33 cellular contexts compared by ENCODE assay signal in the genomic region with DNA sequence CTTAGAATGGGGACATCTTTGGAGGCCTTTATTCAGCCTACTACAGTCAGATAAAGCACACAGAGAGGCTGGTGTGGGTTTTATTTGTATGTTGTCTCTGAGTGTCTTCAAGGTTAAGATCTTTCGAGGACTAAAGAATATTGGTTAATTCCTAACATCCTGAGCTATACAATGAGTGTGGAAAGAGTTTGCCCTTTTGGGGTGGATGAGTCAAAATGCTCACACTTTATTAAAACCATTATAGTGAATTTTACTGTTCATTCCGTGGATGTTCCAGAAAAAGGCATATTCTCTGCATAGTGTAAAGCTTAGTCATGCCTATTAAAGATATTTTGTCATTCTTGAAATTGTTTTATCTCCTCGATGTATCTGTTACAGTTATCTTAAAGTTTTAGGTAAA. TPM values are rescaled to one million over a fixed set of nuclear protein-coding genes. Genes with fewer than 3 reads are reported as not detected.
A peak's percentile ranks its signal among the peaks of the same experiment; 100 is the strongest.
DNase-seq lines count a peak whose midpoint lies in the region; ATAC-seq and TF ChIP-seq lines count a peak whose summit lies in the region.
"Had no signal": no experiment of that assay in that cellular context is flagged by ENCODE, and none has a peak within 500 bp of the region (broad histone marks: within the 10 kb centered on the region; RNA-seq: fewer than 3 reads in every experiment).

No MANE protein-coding gene starts in this region.

- no peak overlapping the region for H3K27ac Mint-ChIP-seq in MCF 10A (ENCODE audit: low read depth, unreplicated experiment)
- H3K27ac Mint-ChIP-seq: activated CD4-positive, alpha-beta memory T cell treated with anti-CD3 and anti-CD28 coated beads for 36 hours; activated T-helper 1 cell treated with anti-CD3 and anti-CD28 coated beads, Interleukin-12 subunit alpha, Interleukin-12 subunit beta, Interleukin-2, Interleukin-4 antibody, amounts not matched to agents 30 ng/mL and 10 ng/mL and 1 ng/mL, durations not matched to agents 14 hours and 24 hours and 36 hours; brain; CD4-positive, alpha-beta memory T cell had no signal

- CTCF ChIA-PET in MCF 10A (lab: Yijun Ruan, JAX) = interaction anchor here (0.6 kb wide), 2 partner anchors 47 to 1645 kb away, joined by 3 read pairs; no protein-coding TSS in a partner anchor

- H3K4me1 ChIP-seq in breast epithelium (no peaks in the 10 kb centered on the region), skeletal muscle satellite cell (ENCODE audit: control insufficient read depth, insufficient read depth, low read length) (peaks cover 29% of the 10 kb centered on the region)
- H3K4me1 ChIP-seq: adrenal gland, left lung, right atrium auricular region had no signal

- no peak overlapping the region for H3K9ac ChIP-seq in skeletal muscle satellite cell (ENCODE audit: low read depth, low read length)

- peaks cover 7% of the 10 kb centered on the region for H3K4me1 Mint-ChIP-seq in MCF 10A (ENCODE audit: insufficient read depth, unreplicated experiment)

- H3K4me3 ChIP-seq in breast epithelium (no peak overlapping the region), choroid plexus epithelial cell (ENCODE audit: low read depth, low read length) (no peak overlapping the region), skeletal muscle satellite cell (ENCODE audit: low read length) (no peak overlapping the region)
- H3K4me3 ChIP-seq: adrenal gland, K562, left lung, MG63, right atrium auricular region, spleen, stomach had no signal

- H3K9me3 Mint-ChIP-seq in MCF 10A (ENCODE audit: unreplicated experiment) = peaks cover 7% of the 10 kb centered on the region
- H3K9me3 Mint-ChIP-seq: activated CD4-positive, alpha-beta memory T cell treated with anti-CD3 and anti-CD28 coated beads for 36 hours; activated T-helper 1 cell treated with anti-CD3 and anti-CD28 coated beads, Interleukin-12 subunit alpha, Interleukin-12 subunit beta, Interleukin-2, Interleukin-4 antibody, amounts not matched to agents 30 ng/mL and 10 ng/mL and 1 ng/mL, durations not matched to agents 14 hours and 24 hours and 36 hours; brain; CD4-positive, alpha-beta memory T cell had no signal

- H3K36me3 Mint-ChIP-seq in MCF 10A (ENCODE audit: insufficient read depth, unreplicated experiment) = peaks cover 4% of the 10 kb centered on the region
- H3K36me3 Mint-ChIP-seq: activated CD4-positive, alpha-beta memory T cell treated with anti-CD3 and anti-CD28 coated beads for 36 hours; brain; CD4-positive, alpha-beta memory T cell had no signal

- no peaks in the 10 kb centered on the region for H3K27me3 Mint-ChIP-seq in MCF 10A (ENCODE audit: insufficient read depth, unreplicated experiment)
- H3K27me3 Mint-ChIP-seq: brain had no signal

- H3K27me3 ChIP-seq in breast epithelium (no peaks in the 10 kb centered on the region), skeletal muscle satellite cell (ENCODE audit: control insufficient read depth, insufficient read depth, low read length) (no peaks in the 10 kb centered on the region)
- H3K27me3 ChIP-seq: adrenal gland, left lung, MG63, right atrium auricular region, spleen, stomach had no signal

- H3K27ac ChIP-seq in breast epithelium = no peak overlapping the region
- H3K27ac ChIP-seq: 22Rv1, adrenal gland, left lung, right atrium auricular region, spleen, stomach had no signal

- H3K9me3 ChIP-seq in breast epithelium (no peaks in the 10 kb centered on the region), skeletal muscle satellite cell (replicated peaks; ENCODE audit: low read length) (no peaks in the 10 kb centered on the region)
- H3K9me3 ChIP-seq: adrenal gland, left lung, MG63, right atrium auricular region, spleen, stomach had no signal

- DNase-seq in MCF 10A (ENCODE audit: unreplicated experiment) (peak; percentile 10), breast epithelium (ENCODE audit: low spot score in 2 of 2) (no peak), NCI-H226 (peak; percentile 16), choroid plexus epithelial cell (ENCODE audit: low read depth) (peak; percentile 44), DMS79 (lab: John Stamatoyannopoulos, UW) (no peak)
- no peak for DNase-seq in activated CD8-positive, alpha-beta memory T cell treated with anti-CD3 and anti-CD28 coated beads for 24 hours
- DNase-seq: activated CD4-positive, alpha-beta memory T cell treated with anti-CD3 and anti-CD28 coated beads for 36 hours; activated CD4-positive, CD25-positive, alpha-beta regulatory T cell treated with anti-CD3 and anti-CD28 coated beads, Interleukin-2, amount 50 U/mL, for 72 hours; activated CD8-positive, alpha-beta memory T cell treated with anti-CD3 and anti-CD28 coated beads, Interleukin-2, amount 50 U/mL, for 4 hours; activated naive CD4-positive, alpha-beta T cell treated with Interleukin-2 at 50 U/mL for 16 hours; adrenal gland; AML-193; CD4-positive, alpha-beta memory T cell; glutamatergic neuron; left lung; MG63; NCI-H1105; NCI-H187 treated with DMSO at 0.1 percent for 48 hours; NCI-H2171; NCI-H510A; posterior cingulate gyrus; spleen; stimulated activated CD4-positive, alpha-beta T cell treated with anti-CD3 and anti-CD28 coated beads, Interleukin-2, amount 100 ng/mL, for 24 hours; stimulated activated CD8-positive, alpha-beta memory T cell treated with anti-CD3 and anti-CD28 coated beads, Interleukin-4, amount 100 ng/mL, for 48 hours; stomach had no signal

- BruUV-seq in MCF 10A (replicated peaks; lab: Mats Ljungman, UMichigan) = no TSS peak

- TF ChIP-seq CTCF in MCF 10A (IDR thresholded peaks at IDR 0.05; ENCODE audit: unreplicated experiment) (no peak), breast epithelium (IDR thresholded peaks at IDR 0.05) (no peak), choroid plexus epithelial cell (conservative IDR thresholded peaks at IDR 0.05; ENCODE audit: low read depth, low read length) (no peak)

- no peak overlapping the region for H3K4me3 Mint-ChIP-seq in MCF 10A (ENCODE audit: unreplicated experiment)
- H3K4me3 Mint-ChIP-seq: activated CD4-positive, alpha-beta memory T cell treated with anti-CD3 and anti-CD28 coated beads for 36 hours; activated T-helper 1 cell treated with anti-CD3 and anti-CD28 coated beads, Interleukin-12 subunit alpha, Interleukin-12 subunit beta, Interleukin-2, Interleukin-4 antibody, amounts not matched to agents 30 ng/mL and 10 ng/mL and 1 ng/mL, durations not matched to agents 14 hours and 24 hours and 36 hours; brain; CD4-positive, alpha-beta memory T cell had no signal

- intact Hi-C loops in MCF 10A (cut with micrococcal nuclease) (no loop called here), breast epithelium (cut with DNase I; ENCODE audit: low total_unique reads) (no loop called here)

- ATAC-seq in GM18858 (IDR thresholded peaks at IDR 0.05; ENCODE audit: unreplicated experiment) = no peak
- ATAC-seq: K562, left lung had no signal

- H3K4me2 ChIP-seq in skeletal muscle satellite cell (ENCODE audit: low read length) = peak overlapping the region; percentile 35

- H3K36me3 ChIP-seq in breast epithelium (no peaks in the 10 kb centered on the region), skeletal muscle satellite cell (ENCODE audit: insufficient read depth, low read length) (no peaks in the 10 kb centered on the region)
- H3K36me3 ChIP-seq: adrenal gland, left lung, MG63, right atrium auricular region, spleen, stomach had no signal

- TF ChIP-seq POLR2A in breast epithelium (IDR thresholded peaks at IDR 0.05) = no peak

- POLR2A ChIA-PET in MCF 10A (lab: Yijun Ruan, JAX) = no interaction called here

RNA-seq across cellular contexts. Expression of gene SLC38A11, which starts 29.1 kb away (rescaled TPM):
- total RNA-seq in MCF 10A (2022) = not detected in 2 replicates
- total RNA-seq in breast epithelium = 1 to 10 TPM in 2 of 3 donors, not detected in 1; 2.2 to 6.7 TPM
- total RNA-seq in skeletal muscle satellite cell (2012; rRNA removed) = not detected in 2 replicates
- total RNA-seq: activated CD4-positive, alpha-beta memory T cell treated with anti-CD3 and anti-CD28 coated beads for 36 hours; activated T-helper 1 cell treated with anti-CD3 and anti-CD28 coated beads, Interleukin-12 subunit alpha, Interleukin-12 subunit beta, Interleukin-2, Interleukin-4 antibody, amounts not matched to agents 30 ng/mL and 10 ng/mL and 1 ng/mL, durations not matched to agents 14 hours and 24 hours and 36 hours; CD4-positive, alpha-beta memory T cell; K562; T-helper 2 cell treated with Interferon-gamma antibody and Interleukin-4, amounts not matched to agents 100 ng/mL and 5 ng/mL, for 36 hours had no signal

Comparison
In these comparisons a context has a peak if more than half of its experiments do, and no peak if none do; other contexts are left out.
1. DNase-seq: peak in MCF 10A (single experiment), NCI-H226 (single experiment) and choroid plexus epithelial cell (single experiment); none in breast epithelium (0 of 2), DMS79 (single experiment) and activated CD8-positive, alpha-beta memory T cell treated with anti-CD3 and anti-CD28 coated beads for 24 hours (single experiment).